ENCODE assay signal across 1 cellular context in the genomic region with DNA sequence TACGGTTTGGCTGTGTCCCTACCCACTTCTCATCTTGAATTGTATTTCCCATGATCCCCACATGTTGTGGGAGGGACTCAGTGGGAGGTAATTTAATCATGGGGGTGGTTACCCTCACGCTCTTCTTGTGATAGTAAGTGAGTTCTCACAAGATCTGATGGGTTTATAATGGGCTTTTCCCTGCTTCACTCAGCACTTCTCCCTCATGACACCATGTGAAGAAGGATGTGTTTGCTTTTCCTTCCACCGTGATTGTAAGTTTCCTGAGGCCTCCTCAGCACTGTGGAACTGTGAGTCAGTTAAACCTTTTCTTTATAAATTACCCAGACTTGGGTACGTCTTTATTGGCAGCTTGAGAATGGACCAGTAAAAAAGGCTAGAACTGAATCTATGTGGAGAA.
TF ChIP-seq lines count a peak whose summit lies in the region.

No MANE protein-coding gene starts in this region.

TF ChIP-seq in A549, 52 proteins besides CTCF, POLR2A, EP300 and RAD21 (continued from another document):
- TF ChIP-seq, protein P1, sequence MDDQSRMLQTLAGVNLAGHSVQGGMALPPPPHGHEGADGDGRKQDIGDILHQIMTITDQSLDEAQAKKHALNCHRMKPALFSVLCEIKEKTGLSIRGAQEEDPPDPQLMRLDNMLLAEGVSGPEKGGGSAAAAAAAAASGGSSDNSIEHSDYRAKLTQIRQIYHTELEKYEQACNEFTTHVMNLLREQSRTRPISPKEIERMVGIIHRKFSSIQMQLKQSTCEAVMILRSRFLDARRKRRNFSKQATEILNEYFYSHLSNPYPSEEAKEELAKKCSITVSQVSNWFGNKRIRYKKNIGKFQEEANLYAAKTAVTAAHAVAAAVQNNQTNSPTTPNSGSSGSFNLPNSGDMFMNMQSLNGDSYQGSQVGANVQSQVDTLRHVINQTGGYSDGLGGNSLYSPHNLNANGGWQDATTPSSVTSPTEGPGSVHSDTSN (IDR thresholded peaks at IDR 0.05): no peak
- TF ChIP-seq MAFK (IDR thresholded peaks at IDR 0.05; ENCODE audit: partially characterized antibody): no peak
